ENCODE assay signal across 1 cellular context in genomic region chr14:21525571-21525970, GRCh38.
TF ChIP-seq lines count a peak whose summit lies in the region.

No MANE protein-coding gene starts in this region.

TF ChIP-seq in GM23338, 12 proteins besides CTCF, POLR2A, EP300 and RAD21 (continued from another document):
- TF ChIP-seq REST (IDR thresholded peaks at IDR 0.05; ENCODE audit: unreplicated experiment): no peak
- TF ChIP-seq ZNF331 (CRISPR knock-in tag; IDR thresholded peaks at IDR 0.05; ENCODE audit: low read depth): no peak
- TF ChIP-seq JUNB (IDR thresholded peaks at IDR 0.05; ENCODE audit: unreplicated experiment): no peak
- TF ChIP-seq NANOG (IDR thresholded peaks at IDR 0.05; ENCODE audit: borderline replicate concordance): no peak
- no peak for TF ChIP-seq EZH2phosphoT487 (IDR thresholded peaks at IDR 0.05; ENCODE audit: unreplicated experiment)
- no peak for TF ChIP-seq POLR2AphosphoS5 (IDR thresholded peaks at IDR 0.05; ENCODE audit: low read depth)
- no peak for TF ChIP-seq EZH2 (IDR thresholded peaks at IDR 0.05; ENCODE audit: low read depth, unreplicated experiment)
- no peak for TF ChIP-seq ZNF114 (CRISPR knock-in tag; IDR thresholded peaks at IDR 0.05)
- TF ChIP-seq CREB1 (CRISPR knock-in tag; IDR thresholded peaks at IDR 0.05; ENCODE audit: low read depth): no peak
- TF ChIP-seq ZNF462 (CRISPR knock-in tag; IDR thresholded peaks at IDR 0.05): no peak
